22 cellular contexts compared by ENCODE assay signal in the genomic region with DNA sequence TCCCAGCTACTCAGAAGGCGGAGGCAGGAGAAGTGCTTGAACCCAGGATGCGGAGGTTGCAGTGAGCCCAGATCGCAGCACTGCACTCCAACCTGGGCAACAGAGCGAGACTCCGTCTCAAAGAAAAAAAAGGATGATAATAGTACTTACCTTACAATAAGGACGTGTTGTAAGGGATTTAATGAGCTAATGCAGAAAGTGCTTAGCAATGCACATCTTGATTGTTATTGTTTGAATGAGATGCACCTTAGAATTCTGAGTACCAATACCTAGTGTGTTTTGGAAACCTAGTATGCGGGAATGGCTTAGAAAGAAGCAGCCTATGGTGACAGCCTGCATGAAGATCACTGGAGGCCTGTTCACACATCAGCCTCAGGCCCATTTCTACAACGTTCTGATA. TPM values are rescaled to one million over a fixed set of nuclear protein-coding genes. Genes with fewer than 3 reads are reported as not detected.
DNase-seq lines count a peak whose midpoint lies in the region; ATAC-seq and TF ChIP-seq lines count a peak whose summit lies in the region.
"Had no signal": no experiment of that assay in that cellular context is flagged by ENCODE, and none has a peak within 500 bp of the region (broad histone marks: within the 10 kb centered on the region; RNA-seq: fewer than 3 reads in every experiment).

No MANE protein-coding gene starts in this region.

- POLR2A ChIA-PET in activated CD4-positive, alpha-beta T cell treated with anti-CD3 and anti-CD28 coated beads, Interleukin-2, amount 10 ng/mL, durations not matched to agents 7 days and 5 days (lab: Charles Lee), result interaction anchor here (0.7 to 1.4 kb wide), 4 partner anchors 19 to 238 kb away, joined by 3 to 4 read pairs (median 3); a partner anchor contains a TSS

- peaks cover 55% of the 10 kb centered on the region for H3K36me3 ChIP-seq in DND-41 (ENCODE audit: insufficient read depth, low read length)

- H2AFZ ChIP-seq in DND-41 (ENCODE audit: low read depth, low read length), result no peak overlapping the region
- H2AFZ ChIP-seq: PC-9 had no signal

- no peak overlapping the region; a peak in 1 of 4 replicates for H3K4me3 ChIP-seq in DND-41 (ENCODE audit: low read depth in 1 of 2, low read length in 2 of 2)
- H3K4me3 ChIP-seq: esophagus muscularis mucosa, PC-9, SJCRH30, suprapubic skin had no signal

- H3K27ac ChIP-seq in DND-41 (ENCODE audit: low read length), result peak overlapping the region; percentile 76
- H3K27ac ChIP-seq: esophagus muscularis mucosa, PC-9, SJCRH30, suprapubic skin had no signal

- H3K4me3 Mint-ChIP-seq in activated CD4-positive, alpha-beta T cell treated with anti-CD3 and anti-CD28 coated beads, Interleukin-2, amount 10 ng/mL, durations not matched to agents 7 days and 5 days, result peak overlapping the region; percentile 47
- peak overlapping the region; percentile 51 for H3K4me3 Mint-ChIP-seq in activated naive CD8-positive, alpha-beta T cell
- peak overlapping the region; percentile 79 for H3K4me3 Mint-ChIP-seq in natural killer cell
- H3K4me3 Mint-ChIP-seq: CD14-positive monocyte, H9, mesothelial cell of epicardium had no signal

- H3K4me1 ChIP-seq in DND-41 (ENCODE audit: insufficient read depth, low read length), result peaks cover 28% of the 10 kb centered on the region
- H3K4me1 ChIP-seq: esophagus muscularis mucosa, SJCRH30, suprapubic skin had no signal

- ATAC-seq in DND-41 (ENCODE audit: insufficient read depth, low read depth), result no peak
- no peak for ATAC-seq in natural killer cell
- ATAC-seq in GM21717 (IDR thresholded peaks at IDR 0.05; ENCODE audit: unreplicated experiment), result no peak
- ATAC-seq in HG03432 (IDR thresholded peaks at IDR 0.05; ENCODE audit: unreplicated experiment), result no peak

- no peaks in the 10 kb centered on the region for H3K79me2 ChIP-seq in DND-41 (ENCODE audit: insufficient read depth, low read length)

- no peak for TF ChIP-seq CTCF in DND-41 (IDR thresholded peaks at IDR 0.05; ENCODE audit: borderline replicate concordance, extremely low read depth, low read length, poor library complexity, severe bottlenecking)
- TF ChIP-seq CTCF in natural killer cell (IDR thresholded peaks at IDR 0.05), result no peak

- H3K9me3 ChIP-seq in DND-41 (ENCODE audit: insufficient read depth, low read length, severe bottlenecking), result no peaks in the 10 kb centered on the region
- H3K9me3 ChIP-seq: esophagus muscularis mucosa, SJCRH30, suprapubic skin had no signal

- H4K20me1 ChIP-seq in DND-41 (ENCODE audit: insufficient read depth, low read length), result no peaks in the 10 kb centered on the region

- H3K9me3 Mint-ChIP-seq in activated CD4-positive, alpha-beta T cell treated with anti-CD3 and anti-CD28 coated beads, Interleukin-2, amount 10 ng/mL, durations not matched to agents 7 days and 5 days, result no peaks in the 10 kb centered on the region
- no peaks in the 10 kb centered on the region for H3K9me3 Mint-ChIP-seq in activated naive CD8-positive, alpha-beta T cell (ENCODE audit: low read depth)
- H3K9me3 Mint-ChIP-seq in natural killer cell, result no peaks in the 10 kb centered on the region
- H3K9me3 Mint-ChIP-seq: CD14-positive monocyte, H9, IgD-negative memory B cell, mesothelial cell of epicardium had no signal

- no peak for DNase-seq in activated CD4-positive, alpha-beta T cell treated with anti-CD3 and anti-CD28 coated beads, Interleukin-2, amount 10 ng/mL, durations not matched to agents 7 days and 5 days
- no peak for DNase-seq in activated CD4-positive, alpha-beta T cell treated with anti-CD3 and anti-CD28 coated beads, Interleukin-2, amount 50 U/mL, for 4 hours
- DNase-seq in DND-41 (no peak), natural killer cell (no peak), SHP77 treated with DMSO at 0.1 percent for 48 hours (lab: John Stamatoyannopoulos, UW) (no peak)
- DNase-seq: ACHN; activated CD4-positive, CD25-positive, alpha-beta regulatory T cell; activated CD8-positive, alpha-beta memory T cell treated with anti-CD3 and anti-CD28 coated beads, Interleukin-2, amount 50 U/mL, for 48 hours; H9; NCI-H1694; NCI-H2227 treated with DMSO at 0.1 percent for 48 hours; PC-9; SJCRH30; T-helper 9 cell had no signal

- H3K4me2 ChIP-seq in DND-41 (ENCODE audit: insufficient read depth, low read length), result peak overlapping the region; percentile 51
- H3K4me2 ChIP-seq: PC-9 had no signal

- CTCF ChIA-PET in activated CD4-positive, alpha-beta T cell treated with anti-CD3 and anti-CD28 coated beads, Interleukin-2, amount 10 ng/mL, durations not matched to agents 7 days and 5 days (lab: Charles Lee), result interaction anchor here (1.7 to 2.6 kb wide), 2 partner anchors 8 to 15 kb away, joined by 4 to 16 read pairs; no protein-coding TSS in a partner anchor

- intact Hi-C loops in natural killer cell (cut with micrococcal nuclease), result no loop called here

- H3K27me3 ChIP-seq in DND-41 (ENCODE audit: insufficient read depth, low read length, poor library complexity), result no peaks in the 10 kb centered on the region
- H3K27me3 ChIP-seq: esophagus muscularis mucosa, SJCRH30, suprapubic skin had no signal

- peak overlapping the region; percentile 97 for H3K27ac Mint-ChIP-seq in activated CD4-positive, alpha-beta T cell treated with anti-CD3 and anti-CD28 coated beads, Interleukin-2, amount 10 ng/mL, durations not matched to agents 7 days and 5 days
- H3K27ac Mint-ChIP-seq in activated naive CD8-positive, alpha-beta T cell, result peak overlapping the region; percentile 86
- peak overlapping the region; percentile 86 to 90 for H3K27ac Mint-ChIP-seq in natural killer cell
- H3K27ac Mint-ChIP-seq: mesothelial cell of epicardium had no signal

- peak overlapping the region; percentile 28; the same call in 1 of the 2 replicates for H3K9ac ChIP-seq in DND-41 (ENCODE audit: low read depth, low read length)

- peaks cover 56% of the 10 kb centered on the region for H3K4me1 Mint-ChIP-seq in activated CD4-positive, alpha-beta T cell treated with anti-CD3 and anti-CD28 coated beads, Interleukin-2, amount 10 ng/mL, durations not matched to agents 7 days and 5 days
- peaks cover 52% of the 10 kb centered on the region for H3K4me1 Mint-ChIP-seq in activated naive CD8-positive, alpha-beta T cell (ENCODE audit: low read depth)
- H3K4me1 Mint-ChIP-seq in natural killer cell, result peaks cover 41 to 44% of the 10 kb centered on the region in 2 donors
- H3K4me1 Mint-ChIP-seq: CD14-positive monocyte, H9, mesothelial cell of epicardium had no signal

- peaks cover 55% of the 10 kb centered on the region for H3K36me3 Mint-ChIP-seq in activated CD4-positive, alpha-beta T cell treated with anti-CD3 and anti-CD28 coated beads, Interleukin-2, amount 10 ng/mL, durations not matched to agents 7 days and 5 days (ENCODE audit: low read depth)
- peaks cover 20% of the 10 kb centered on the region for H3K36me3 Mint-ChIP-seq in activated naive CD8-positive, alpha-beta T cell
- no peaks in the 10 kb centered on the region for H3K36me3 Mint-ChIP-seq in natural killer cell

- no peaks in the 10 kb centered on the region for H3K27me3 Mint-ChIP-seq in activated CD4-positive, alpha-beta T cell treated with anti-CD3 and anti-CD28 coated beads, Interleukin-2, amount 10 ng/mL, durations not matched to agents 7 days and 5 days
- H3K27me3 Mint-ChIP-seq in activated naive CD8-positive, alpha-beta T cell, result no peaks in the 10 kb centered on the region
- no peaks in the 10 kb centered on the region for H3K27me3 Mint-ChIP-seq in natural killer cell (ENCODE audit: low read depth in 2 of 2)
- H3K27me3 Mint-ChIP-seq: IgD-negative memory B cell had no signal

RNA-seq across cellular contexts. Expression of a gene that starts 19.5 kb away (rescaled TPM):
- 10 to 100 TPM; 41.9 to 44.1 TPM for total RNA-seq in activated CD4-positive, alpha-beta T cell treated with anti-CD3 and anti-CD28 coated beads, Interleukin-2, amount 10 ng/mL, durations not matched to agents 7 days and 5 days
- 10 to 100 TPM; 13.8 to 20.7 (median 14.8) TPM for total RNA-seq in natural killer cell

RNA-seq across cellular contexts. Expression of a gene that starts 26.9 kb away (rescaled TPM):
- 10 to 100 TPM; 37.0 to 37.4 TPM for total RNA-seq in activated CD4-positive, alpha-beta T cell treated with anti-CD3 and anti-CD28 coated beads, Interleukin-2, amount 10 ng/mL, durations not matched to agents 7 days and 5 days
- total RNA-seq in natural killer cell, result 10 to 100 TPM; 28.3 to 33.0 (median 28.9) TPM

RNA-seq across cellular contexts. Expression of a gene that starts 34.0 kb away (rescaled TPM):
- total RNA-seq in activated CD4-positive, alpha-beta T cell treated with anti-CD3 and anti-CD28 coated beads, Interleukin-2, amount 10 ng/mL, durations not matched to agents 7 days and 5 days, result 10 to 100 TPM; 79.1 to 81.4 TPM
- 10 to 100 TPM; 22.9 to 37.1 (median 35.8) TPM for total RNA-seq in natural killer cell

RNA-seq across cellular contexts. Expression of a gene that starts 41.7 kb away (rescaled TPM):
- total RNA-seq in activated CD4-positive, alpha-beta T cell treated with anti-CD3 and anti-CD28 coated beads, Interleukin-2, amount 10 ng/mL, durations not matched to agents 7 days and 5 days, result under 1 TPM; 0.60 to 0.79 TPM
- total RNA-seq in natural killer cell, result 1 to 10 TPM; 2.5 to 5.6 (median 5.1) TPM
